Comparison of ENCODE assay signal across 16 cellular contexts in the genomic region with DNA sequence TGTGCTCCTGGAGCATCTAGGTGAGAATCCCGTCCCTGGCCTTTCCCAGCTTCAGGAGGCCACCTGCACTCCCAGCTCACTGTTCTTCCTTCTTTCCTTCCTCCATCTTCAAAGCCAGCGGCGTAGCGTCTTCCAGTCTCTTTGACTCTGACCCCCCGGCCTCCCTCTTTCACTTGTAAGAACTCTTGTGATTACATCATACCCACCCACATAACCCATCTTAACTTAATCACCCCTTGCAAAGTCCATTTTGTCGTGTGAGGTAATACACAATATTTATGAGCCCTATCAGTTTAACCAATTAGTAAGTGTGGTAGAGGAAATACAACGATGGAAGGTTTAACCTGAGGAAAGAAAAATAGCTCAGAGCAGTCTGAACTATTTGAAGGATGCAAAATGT. TPM values are rescaled to one million over a fixed set of nuclear protein-coding genes. Genes with fewer than 3 reads are reported as not detected.
DNase-seq lines count a peak whose midpoint lies in the region; ATAC-seq and TF ChIP-seq lines count a peak whose summit lies in the region.
"Had no signal": no experiment of that assay in that cellular context is flagged by ENCODE, and none has a peak within 500 bp of the region (broad histone marks: within the 10 kb centered on the region; RNA-seq: fewer than 3 reads in every experiment).

No MANE protein-coding gene starts in this region.

- intact Hi-C loops in posterior vena cava (cut with DNase I), result loop anchor here in 1 of 2 donors (5.0 kb wide), 1 partner anchor 418 kb away; no protein-coding TSS in a partner anchor

- no peak overlapping the region for H3K23ac ChIP-seq in H9 (ENCODE audit: insufficient read length, low read depth, low read length)

- H4K91ac ChIP-seq in H9 (ENCODE audit: insufficient read length, low read depth, low read length), result no peak overlapping the region

- H3K9me3 Mint-ChIP-seq in H9, result peaks cover under 1 to 4% of the 10 kb centered on the region in 2 experiments; a peak in 2 of 5 replicates
- H3K9me3 Mint-ChIP-seq in stimulated activated naive B cell treated with anti-CD40 and anti-IgM and Interleukin-4, amounts not matched to agents 10 μg/mL and 1 μg/mL and 100 μg/mL, for 72 hours, result peaks cover 6 to 7% of the 10 kb centered on the region in 2 donors

- H3K4me2 ChIP-seq in H9 (ENCODE audit: insufficient read depth, insufficient read length, low read length), result peak overlapping the region; percentile 15

- H2BK5ac ChIP-seq in H9 (ENCODE audit: insufficient read length, low read length), result no peak overlapping the region

- no peaks in the 10 kb centered on the region for H3K27me3 ChIP-seq in H9 (ENCODE audit: insufficient read depth, low read length)
- H3K27me3 ChIP-seq: ascending aorta had no signal

- H2AFZ ChIP-seq in H9 (ENCODE audit: low read length), result no peak overlapping the region

- no peak overlapping the region for H3K56ac ChIP-seq in H9 (ENCODE audit: insufficient read length, low read depth, low read length)

- H2BK12ac ChIP-seq in H9 (ENCODE audit: insufficient read length, low read depth, low read length), result no peak overlapping the region

- H4K5ac ChIP-seq in H9 (ENCODE audit: insufficient read length, low read depth, low read length), result no peak overlapping the region

- H3K27me3 Mint-ChIP-seq in H9 (ENCODE audit: low read depth), result no peaks in the 10 kb centered on the region; the same call in none of the 2 replicates
- H3K27me3 Mint-ChIP-seq in stimulated activated naive B cell treated with anti-CD40 and anti-IgM and Interleukin-4, amounts not matched to agents 10 μg/mL and 1 μg/mL and 100 μg/mL, for 72 hours, result peaks cover 21 to 46% of the 10 kb centered on the region in 2 donors

- H3K36me3 Mint-ChIP-seq in H9 (ENCODE audit: insufficient read depth in 1 of 3, low read depth in 3 of 3), result no peaks in the 10 kb centered on the region; a peak in 2 of 7 replicates
- H3K36me3 Mint-ChIP-seq in stimulated activated naive B cell treated with anti-CD40 and anti-IgM and Interleukin-4, amounts not matched to agents 10 μg/mL and 1 μg/mL and 100 μg/mL, for 72 hours, result peaks cover 4% of the 10 kb centered on the region in 2 donors

- DNase-seq in AG10803 (ENCODE audit: low read depth) (peak; percentile 54), H9 (peak; percentile 44), SKM-1 treated with dmso at 0.1 percent for 144 hours (lab: John Stamatoyannopoulos, UW; ENCODE audit: unreplicated experiment) (peak; percentile 45), iPS DF 19.7 (ENCODE audit: low read depth, low spot score) (peak; percentile 33), inferior parietal cortex (ENCODE audit: extremely low spot score) (no peak), posterior vena cava (ENCODE audit: low spot score) (no peak)
- no peak for DNase-seq in stimulated activated naive B cell treated with anti-CD40 and anti-IgM and Interleukin-4, amounts not matched to agents 10 μg/mL and 1 μg/mL and 100 μg/mL, for 72 hours
- DNase-seq: activated T-cell treated with anti-CD3 and anti-CD28 coated beads, Interleukin-2, amount 50 U/mL, for 48 hours; dorsolateral prefrontal cortex; HCEC 1CT; NCI-H2107; stimulated activated CD4-positive, alpha-beta T cell treated with anti-CD3 and anti-CD28 coated beads, Interleukin-4, amount 100 ng/mL, for 1 hour had no signal

- H3K79me1 ChIP-seq in H9 (ENCODE audit: insufficient read depth, low read depth, low read length, poor library complexity, severe bottlenecking), result no peaks in the 10 kb centered on the region

- H2BK120ac ChIP-seq in H9 (ENCODE audit: low read depth, low read length, poor library complexity, severe bottlenecking), result no peak overlapping the region

- H3K79me2 ChIP-seq in H9 (ENCODE audit: insufficient read depth, low read length), result no peaks in the 10 kb centered on the region

- H3K4me1 Mint-ChIP-seq in H9, result peaks cover 65 to 68% of the 10 kb centered on the region in 2 experiments
- H3K4me1 Mint-ChIP-seq in stimulated activated naive B cell treated with anti-CD40 and anti-IgM and Interleukin-4, amounts not matched to agents 10 μg/mL and 1 μg/mL and 100 μg/mL, for 72 hours, result peaks cover 25 to 39% of the 10 kb centered on the region in 2 donors

- peak overlapping the region; percentile 20 for H3T11ph ChIP-seq in H9 (ENCODE audit: low read length)

- no peak for TF ChIP-seq CTCF in AG10803 (conservative IDR thresholded peaks at IDR 0.05; ENCODE audit: low read length)
- no peak for TF ChIP-seq CTCF in H9 (conservative IDR thresholded peaks at IDR 0.05)

- peak overlapping the region; percentile 79 for H3K14ac ChIP-seq in H9 (ENCODE audit: insufficient read depth, low read length)

- no peak overlapping the region for H2BK20ac ChIP-seq in H9 (ENCODE audit: low read depth, low read length, poor library complexity, severe bottlenecking)

- peak overlapping the region; percentile 39 to 71 for H3K4me3 Mint-ChIP-seq in H9
- no peak overlapping the region for H3K4me3 Mint-ChIP-seq in stimulated activated naive B cell treated with anti-CD40 and anti-IgM and Interleukin-4, amounts not matched to agents 10 μg/mL and 1 μg/mL and 100 μg/mL, for 72 hours

- H3K9ac ChIP-seq in H9 (ENCODE audit: extremely low read depth, insufficient read length, low read length), result no peak overlapping the region

- no CpG with 5 or more reads among the region's 7 CpGs for WGBS in H9 (ENCODE audit: extremely low coverage, insufficient read length, low lambda C conversion rate)

- peaks cover 16% of the 10 kb centered on the region; the same call in 1 of the 2 replicates for H3K4me1 ChIP-seq in H9 (ENCODE audit: insufficient read depth, low read length)
- H3K4me1 ChIP-seq: ascending aorta had no signal

- H2AK5ac ChIP-seq in H9 (ENCODE audit: insufficient read length, low read length), result no peak overlapping the region

- peak overlapping the region; percentile 95 to 97 (median 96) for H3K27ac Mint-ChIP-seq in H9
- H3K27ac Mint-ChIP-seq in stimulated activated naive B cell treated with anti-CD40 and anti-IgM and Interleukin-4, amounts not matched to agents 10 μg/mL and 1 μg/mL and 100 μg/mL, for 72 hours, result no peak overlapping the region

- ATAC-seq in stimulated activated naive B cell treated with anti-CD40 and anti-IgM and Interleukin-4, amounts not matched to agents 10 μg/mL and 1 μg/mL and 100 μg/mL, for 72 hours (replicated peaks), result no peak
- ATAC-seq in HG03025 (IDR thresholded peaks at IDR 0.05; ENCODE audit: low FRiP score, unreplicated experiment), result no peak
- ATAC-seq: SK-N-SH treated with all-trans-retinoic acid at 6 μM for 48 hours had no signal

- no peaks in the 10 kb centered on the region for H4K20me1 ChIP-seq in H9 (ENCODE audit: control insufficient read depth, insufficient read depth, insufficient read length)

- no peak overlapping the region for H3K4me3 ChIP-seq in AG10803 (ENCODE audit: low read length)
- H3K4me3 ChIP-seq: ascending aorta had no signal

- H4K8ac ChIP-seq in H9 (replicated peaks; ENCODE audit: insufficient read length, low read depth, low read length), result no peak overlapping the region

- H3K27ac ChIP-seq in H9 (ENCODE audit: insufficient read length, low read depth, low read length), result peak overlapping the region; percentile 76
- H3K27ac ChIP-seq: ascending aorta had no signal

- no peak overlapping the region; the same call in 1 of the 2 replicates for H3K4ac ChIP-seq in H9 (ENCODE audit: low read depth, low read length)

- peak overlapping the region; percentile 29 for H3K18ac ChIP-seq in H9 (ENCODE audit: insufficient read length, low read depth, low read length)

- no peak overlapping the region for H2BK15ac ChIP-seq in H9 (ENCODE audit: low read depth, low read length)

- no peaks in the 10 kb centered on the region for H3K9me3 ChIP-seq in H9 (ENCODE audit: control insufficient read depth, low read depth, low read length)
- H3K9me3 ChIP-seq: ascending aorta had no signal

- H3K23me2 ChIP-seq in H9 (ENCODE audit: insufficient read length, low read depth, low read length, poor library complexity, severe bottlenecking), result no peaks in the 10 kb centered on the region

RNA-seq across cellular contexts. Expression of a gene that starts 4.6 kb away (rescaled TPM):
- 86.9 and 91.9 TPM in 2 replicates for total RNA-seq in H9 (2021)
- 10 to 100 TPM; 46.8 TPM for total RNA-seq in posterior vena cava

RNA-seq across cellular contexts. Expression of a gene that starts 51.1 kb away (rescaled TPM):
- total RNA-seq in H9 (2021) (not detected in 2 replicates), posterior vena cava (not detected)
- total RNA-seq: ascending aorta, urinary bladder had no signal

RNA-seq across cellular contexts. Expression of a gene that starts 51.3 kb away (rescaled TPM):
- total RNA-seq in H9 (2021) (81.8 and 85.0 TPM in 2 replicates), posterior vena cava (10 to 100 TPM; 35.2 to 36.7 TPM)

Comparison
In these comparisons a context has a peak if more than half of its experiments do, and no peak if none do; other contexts are left out.
1. DNase-seq: peak in AG10803 (single experiment), H9 (single experiment), SKM-1 treated with dmso at 0.1 percent for 144 hours (single experiment) and iPS DF 19.7 (single experiment); none in inferior parietal cortex (single experiment), stimulated activated naive B cell treated with anti-CD40 and anti-IgM and Interleukin-4, amounts not matched to agents 10 μg/mL and 1 μg/mL and 100 μg/mL, for 72 hours (single experiment) and posterior vena cava (single experiment).
2. H3K4me3 Mint-ChIP-seq: peak in H9 (2 of 2); none in stimulated activated naive B cell treated with anti-CD40 and anti-IgM and Interleukin-4, amounts not matched to agents 10 μg/mL and 1 μg/mL and 100 μg/mL, for 72 hours (0 of 2).